Comparison of ENCODE assay signal across 12 cellular contexts in genomic region chr5:59608745-59609144, GRCh38.
DNase-seq lines count a peak whose midpoint lies in the region; ATAC-seq and TF ChIP-seq lines count a peak whose summit lies in the region.
"Had no signal": no experiment of that assay in that cellular context is flagged by ENCODE, and none has a peak within 500 bp of the region (broad histone marks: within the 10 kb centered on the region; RNA-seq: fewer than 3 reads in every experiment).

No MANE protein-coding gene starts in this region.

- H3K36me3 Mint-ChIP-seq in activated naive CD4-positive, alpha-beta T cell treated with anti-CD3 and anti-CD28 coated beads, Interleukin-2, amount 50 U/mL, for 72 hours = peaks cover 0 to 6% of the 10 kb centered on the region in 2 donors
- peaks cover 0 to 5% of the 10 kb centered on the region in 2 donors for H3K36me3 Mint-ChIP-seq in stimulated activated naive B cell treated with anti-CD40 and anti-IgM and Interleukin-4, amounts not matched to agents 10 μg/mL and 1 μg/mL and 100 μg/mL, for 72 hours

- H3K9me3 Mint-ChIP-seq in activated naive CD4-positive, alpha-beta T cell treated with anti-CD3 and anti-CD28 coated beads, Interleukin-2, amount 50 U/mL, for 72 hours = peaks cover 6 to 16% of the 10 kb centered on the region in 2 donors
- peaks cover 0 to 2% of the 10 kb centered on the region in 2 donors for H3K9me3 Mint-ChIP-seq in stimulated activated naive B cell treated with anti-CD40 and anti-IgM and Interleukin-4, amounts not matched to agents 10 μg/mL and 1 μg/mL and 100 μg/mL, for 72 hours

- peak in 1 of 2 donors; percentile 12 for DNase-seq in activated naive CD4-positive, alpha-beta T cell treated with anti-CD3 and anti-CD28 coated beads, Interleukin-2, amount 50 U/mL, for 72 hours (ENCODE audit: low spot score in 2 of 2)
- DNase-seq in activated naive CD4-positive, alpha-beta T cell (lab: John Stamatoyannopoulos, UW) = no peak
- DNase-seq in SK-N-DZ (ENCODE audit: low spot score) (peak; percentile 59), SW480 (ENCODE audit: low spot score) (no peak), dorsolateral prefrontal cortex (no peak), omental fat pad (ENCODE audit: low spot score) (no peak)
- DNase-seq in stimulated activated naive B cell treated with anti-CD40 and anti-IgM and Interleukin-4, amounts not matched to agents 10 μg/mL and 1 μg/mL and 100 μg/mL, for 72 hours = no peak
- DNase-seq: NCI-H1417 treated with DMSO at 0.1 percent for 48 hours; nephron progenitor cell; PC-3; stimulated activated naive CD4-positive, alpha-beta T cell had no signal

- H3K27ac ChIP-seq in dorsolateral prefrontal cortex = no peak overlapping the region

- H3K27me3 Mint-ChIP-seq in stimulated activated naive B cell treated with anti-CD40 and anti-IgM and Interleukin-4, amounts not matched to agents 10 μg/mL and 1 μg/mL and 100 μg/mL, for 72 hours = no peaks in the 10 kb centered on the region

- peak; percentile 75 to 80 for ATAC-seq in activated naive CD4-positive, alpha-beta T cell treated with anti-CD3 and anti-CD28 coated beads, Interleukin-2, amount 50 U/mL, for 72 hours
- ATAC-seq in HG02884 (IDR thresholded peaks at IDR 0.05; ENCODE audit: unreplicated experiment) (peak; percentile 64), omental fat pad (ENCODE audit: low FRiP score) (no peak)
- ATAC-seq in stimulated activated naive B cell treated with anti-CD40 and anti-IgM and Interleukin-4, amounts not matched to agents 10 μg/mL and 1 μg/mL and 100 μg/mL, for 72 hours (replicated peaks) = peak; percentile 64 to 90
- ATAC-seq: PC-3 had no signal

- H3K27ac Mint-ChIP-seq in activated naive CD4-positive, alpha-beta T cell treated with anti-CD3 and anti-CD28 coated beads, Interleukin-2, amount 50 U/mL, for 72 hours = peak overlapping the region; percentile 58 to 71
- no peak overlapping the region for H3K27ac Mint-ChIP-seq in stimulated activated naive B cell treated with anti-CD40 and anti-IgM and Interleukin-4, amounts not matched to agents 10 μg/mL and 1 μg/mL and 100 μg/mL, for 72 hours
- H3K27ac Mint-ChIP-seq: nephron progenitor cell had no signal

- intact Hi-C loops in dorsolateral prefrontal cortex (cut with DNase I) = no loop called here

- TF ChIP-seq CTCF in dorsolateral prefrontal cortex (IDR thresholded peaks at IDR 0.05 in 54 of 56, conservative IDR thresholded peaks at IDR 0.05 in 2 of 56; ENCODE audit: low read depth in 1 of 56, partially characterized antibody in 56 of 56) = no peak
- no peak for TF ChIP-seq CTCF in omental fat pad (IDR thresholded peaks at IDR 0.05)

- no peak overlapping the region for H3K4me3 Mint-ChIP-seq in stimulated activated naive B cell treated with anti-CD40 and anti-IgM and Interleukin-4, amounts not matched to agents 10 μg/mL and 1 μg/mL and 100 μg/mL, for 72 hours
- H3K4me3 Mint-ChIP-seq: nephron progenitor cell had no signal

- no peaks in the 10 kb centered on the region for H3K27me3 ChIP-seq in dorsolateral prefrontal cortex

- peaks cover 16 to 19% of the 10 kb centered on the region in 2 donors for H3K4me1 Mint-ChIP-seq in stimulated activated naive B cell treated with anti-CD40 and anti-IgM and Interleukin-4, amounts not matched to agents 10 μg/mL and 1 μg/mL and 100 μg/mL, for 72 hours

- H3K4me3 ChIP-seq in dorsolateral prefrontal cortex = no peak overlapping the region
